Comparison of ENCODE assay signal across 2 cellular contexts in genomic region chr13:44417446-44417845, GRCh38.
TF ChIP-seq lines count a peak whose summit lies in the region.

No MANE protein-coding gene starts in this region.

TF ChIP-seq in IMR-90, 13 proteins besides CTCF, POLR2A, EP300 and RAD21:
- TF ChIP-seq RCOR1 (IDR thresholded peaks at IDR 0.05; ENCODE audit: insufficient replicate concordance, low read length) (no peak), BHLHE40 (IDR thresholded peaks at IDR 0.05; ENCODE audit: low read depth, low read length) (no peak), MAZ (IDR thresholded peaks at IDR 0.05; ENCODE audit: borderline replicate concordance, low read depth, low read length) (no peak), ELK1 (IDR thresholded peaks at IDR 0.05; ENCODE audit: borderline replicate concordance, low read depth, low read length) (no peak), CEBPB (IDR thresholded peaks at IDR 0.05; ENCODE audit: low read depth, low read length) (no peak), MAFK (IDR thresholded peaks at IDR 0.05; ENCODE audit: low read depth, low read length) (no peak), FOS (IDR thresholded peaks at IDR 0.05; ENCODE audit: low read depth, low read length) (no peak), RFX5 (IDR thresholded peaks at IDR 0.05; ENCODE audit: low read depth, low read length) (no peak), USF2 (IDR thresholded peaks at IDR 0.05; ENCODE audit: low read depth, low read length) (no peak), SMC3 (IDR thresholded peaks at IDR 0.05; ENCODE audit: low read depth, low read length) (no peak)

TF ChIP-seq in HEK293T, 16 proteins besides CTCF, POLR2A, EP300 and RAD21:
- no peak for TF ChIP-seq HDGF (IDR thresholded peaks at IDR 0.05; ENCODE audit: borderline replicate concordance)
- TF ChIP-seq SUZ12 (IDR thresholded peaks at IDR 0.05): no peak
- no peak for TF ChIP-seq NFRKB (IDR thresholded peaks at IDR 0.05)
- TF ChIP-seq BHLHE40 (IDR thresholded peaks at IDR 0.05; ENCODE audit: borderline replicate concordance): no peak
- no peak for TF ChIP-seq FOXA1 (IDR thresholded peaks at IDR 0.05)
- no peak for TF ChIP-seq FOXK2 (IDR thresholded peaks at IDR 0.05)
- no peak for TF ChIP-seq CTBP1 (IDR thresholded peaks at IDR 0.05; ENCODE audit: borderline replicate concordance)
- no peak for TF ChIP-seq ELF4 (IDR thresholded peaks at IDR 0.05)
- no peak for TF ChIP-seq L3MBTL2 (conservative IDR thresholded peaks at IDR 0.05)
- no peak for TF ChIP-seq ZNF384 (IDR thresholded peaks at IDR 0.05)
- no peak for TF ChIP-seq SP1 (IDR thresholded peaks at IDR 0.05)
- no peak for TF ChIP-seq FOXM1 (IDR thresholded peaks at IDR 0.05; ENCODE audit: borderline replicate concordance)
- TF ChIP-seq PKNOX1 (IDR thresholded peaks at IDR 0.05): no peak
- TF ChIP-seq LEF1 (IDR thresholded peaks at IDR 0.05; ENCODE audit: borderline replicate concordance): no peak
